Comparison of ENCODE assay signal across 1 cellular context in the genomic region with DNA sequence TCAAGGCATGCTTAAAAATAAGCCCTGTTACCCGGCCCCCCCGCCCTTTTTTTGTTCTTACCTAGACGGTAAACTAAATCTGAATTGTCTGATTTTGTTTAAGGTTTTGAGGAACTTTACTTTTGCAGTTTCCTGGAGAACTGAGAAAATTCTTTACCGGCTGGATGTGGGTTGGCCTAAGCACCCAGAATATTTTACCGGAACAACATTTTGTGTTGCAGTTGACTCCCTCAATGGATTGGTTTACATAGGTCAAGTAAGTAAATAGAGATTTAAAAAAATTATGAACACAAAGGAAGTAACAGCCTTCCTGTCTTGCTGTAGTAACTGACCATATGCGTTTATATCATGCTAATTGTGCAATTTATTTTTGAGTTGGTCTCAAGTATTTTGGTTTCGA.
TF ChIP-seq lines count a peak whose summit lies in the region.

No MANE protein-coding gene starts in this region.

TF ChIP-seq in endothelial cell of umbilical vein, 7 proteins besides CTCF, POLR2A, EP300 and RAD21 (continued from another document):
- TF ChIP-seq EZH2 (IDR thresholded peaks at IDR 0.05; ENCODE audit: borderline replicate concordance, low read depth, low read length, severe bottlenecking) = no peak
- no peak for TF ChIP-seq MYC (IDR thresholded peaks at IDR 0.05; ENCODE audit: low read depth, low read length)
- TF ChIP-seq GATA2 (IDR thresholded peaks at IDR 0.05; ENCODE audit: insufficient read depth, insufficient read length, low read depth, low read length) = no peak
- no peak for TF ChIP-seq FOS (IDR thresholded peaks at IDR 0.05; ENCODE audit: borderline replicate concordance, insufficient read depth, low read length)
